Comparison of ENCODE assay signal across 8 cellular contexts in the genomic region with DNA sequence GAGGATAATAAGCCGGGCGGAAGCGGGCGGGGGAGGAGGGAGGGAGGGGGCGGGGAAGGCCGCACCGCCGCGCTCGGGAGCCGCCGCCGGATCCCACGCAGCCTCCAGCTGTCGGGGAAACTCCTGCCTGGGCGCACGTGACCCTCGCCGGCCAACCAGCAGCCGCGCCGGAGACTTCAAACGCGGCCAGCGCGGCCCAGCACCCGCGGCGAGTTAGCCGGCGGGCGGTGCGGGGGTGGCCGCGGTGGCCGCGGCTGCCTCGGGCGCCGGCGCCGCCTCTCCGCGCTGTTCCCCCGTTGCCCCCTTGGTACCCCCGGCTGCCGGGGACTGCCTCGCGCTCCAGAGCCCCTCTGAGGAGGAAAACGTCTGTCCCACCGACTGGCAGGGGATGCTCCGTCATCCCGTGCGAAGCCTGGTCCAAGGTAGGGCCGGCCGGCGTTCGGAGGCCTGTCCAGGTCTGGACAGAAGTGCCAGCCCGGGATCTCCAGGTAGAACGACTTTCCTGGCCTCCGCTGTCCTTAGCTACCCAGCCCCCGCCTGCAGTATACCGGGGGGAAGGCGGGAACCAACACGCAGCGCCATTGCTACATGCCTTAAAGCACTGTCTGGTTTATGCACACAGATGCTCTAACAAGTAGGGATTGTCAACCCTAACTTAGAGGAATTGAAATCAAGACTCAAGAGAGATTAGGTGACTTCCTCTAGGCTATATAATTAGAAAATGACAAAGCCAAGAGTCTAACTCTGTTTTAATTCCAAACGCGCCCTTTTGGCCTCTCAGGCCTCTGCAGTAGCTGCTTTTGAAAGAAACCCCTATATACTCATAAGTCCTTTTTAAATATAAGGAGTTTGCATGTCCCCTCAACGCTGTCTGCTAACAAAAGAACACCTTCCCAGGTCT. TPM values are rescaled to one million over a fixed set of nuclear protein-coding genes. Genes with fewer than 3 reads are reported as not detected.
DNase-seq lines count a peak whose midpoint lies in the region; ATAC-seq and TF ChIP-seq lines count a peak whose summit lies in the region.

A gene with protein sequence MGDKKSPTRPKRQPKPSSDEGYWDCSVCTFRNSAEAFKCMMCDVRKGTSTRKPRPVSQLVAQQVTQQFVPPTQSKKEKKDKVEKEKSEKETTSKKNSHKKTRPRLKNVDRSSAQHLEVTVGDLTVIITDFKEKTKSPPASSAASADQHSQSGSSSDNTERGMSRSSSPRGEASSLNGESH (minus strand): TSS at position 9 of the 901 bp plus-strand sequence. CDS start 68 bp downstream, outside the sequence.

- peaks cover 21% of the 10 kb centered on the region for H3K4me1 ChIP-seq in HUES6 (ENCODE audit: control insufficient read depth, insufficient read depth, low read length)
- H3K4me1 ChIP-seq in esophagus muscularis mucosa, result peaks cover 31 to 49% (median 41%) of the 10 kb centered on the region in 4 donors

- no peak for TF ChIP-seq POLR2A in esophagus muscularis mucosa (IDR thresholded peaks at IDR 0.05; ENCODE audit: low read depth)

- peak; percentile 77 for ATAC-seq in GM21423 (IDR thresholded peaks at IDR 0.05; ENCODE audit: unreplicated experiment)

- TF ChIP-seq CTCF in esophagus muscularis mucosa (IDR thresholded peaks at IDR 0.05), result no peak

- no peaks in the 10 kb centered on the region for H3K36me3 ChIP-seq in HUES6 (ENCODE audit: control insufficient read depth, insufficient read depth, low read length)
- peaks cover 0 to 5% (median 0%) of the 10 kb centered on the region in 4 donors for H3K36me3 ChIP-seq in esophagus muscularis mucosa

- H3K9ac ChIP-seq in HUES6 (ENCODE audit: low read length), result peak within 1 kb of the TSS; percentile 70

- intact Hi-C loops in esophagus muscularis mucosa (cut with DNase I), result loop anchor here (2.0 kb wide), 2 partner anchors 88 to 94 kb away; a partner anchor contains a TSS

- H3K4me3 ChIP-seq in HUES6 (ENCODE audit: low read depth, low read length), result peak within 1 kb of the TSS; percentile 68
- H3K4me3 ChIP-seq in esophagus muscularis mucosa, result peak within 1 kb of the TSS; percentile 87 to 94 (median 90)

- H3K27me3 ChIP-seq in HUES6 (ENCODE audit: control insufficient read depth, insufficient read depth, low read length) (peaks cover 85% of the 10 kb centered on the region), esophagus muscularis mucosa (no peaks in the 10 kb centered on the region)

- 10% methylated on average over 18 of the region's 69 CpGs for WGBS in esophagus muscularis mucosa

- no peak for TF ChIP-seq EP300 in esophagus muscularis mucosa (IDR thresholded peaks at IDR 0.05)

- H3K27ac ChIP-seq in HUES6 (ENCODE audit: low read depth, low read length) (no peak within 1 kb of the TSS), esophagus muscularis mucosa (replicated peaks in 1 of 4) (peak within 1 kb of the TSS; percentile 93 to 98 (median 96))

- DNase-seq in DMS 273 (lab: John Stamatoyannopoulos, UW; ENCODE audit: unreplicated experiment) (peak; percentile 91), esophagus muscularis mucosa (ENCODE audit: extremely low spot score) (peak; percentile 97), myocyte (ENCODE audit: low read depth) (peak; percentile 89)
- DNase-seq in activated T-cell treated with anti-CD3 and anti-CD28 coated beads, Interleukin-2, amount 50 U/mL, for 48 hours, result peak; percentile 85 to 91
- DNase-seq in stimulated activated CD8-positive, alpha-beta memory T cell treated with anti-CD3 and anti-CD28 coated beads, Interleukin-7, amount 100 ng/mL, for 4 hours (ENCODE audit: low read depth in 2 of 2), result peak; percentile 66 to 86

- H3K9me3 ChIP-seq in HUES6 (ENCODE audit: control insufficient read depth, insufficient read depth, low read depth, low read length), result no peaks in the 10 kb centered on the region
- no peaks in the 10 kb centered on the region for H3K9me3 ChIP-seq in esophagus muscularis mucosa

TF ChIP-seq in PFSK-1, 5 proteins besides CTCF, POLR2A, EP300 and RAD21:
- peak; percentile 14; the same call in 1 of the 2 replicates for TF ChIP-seq TAF1 (IDR thresholded peaks at IDR 0.05; ENCODE audit: borderline replicate concordance, insufficient read depth, low read length)
- TF ChIP-seq, protein P1, sequence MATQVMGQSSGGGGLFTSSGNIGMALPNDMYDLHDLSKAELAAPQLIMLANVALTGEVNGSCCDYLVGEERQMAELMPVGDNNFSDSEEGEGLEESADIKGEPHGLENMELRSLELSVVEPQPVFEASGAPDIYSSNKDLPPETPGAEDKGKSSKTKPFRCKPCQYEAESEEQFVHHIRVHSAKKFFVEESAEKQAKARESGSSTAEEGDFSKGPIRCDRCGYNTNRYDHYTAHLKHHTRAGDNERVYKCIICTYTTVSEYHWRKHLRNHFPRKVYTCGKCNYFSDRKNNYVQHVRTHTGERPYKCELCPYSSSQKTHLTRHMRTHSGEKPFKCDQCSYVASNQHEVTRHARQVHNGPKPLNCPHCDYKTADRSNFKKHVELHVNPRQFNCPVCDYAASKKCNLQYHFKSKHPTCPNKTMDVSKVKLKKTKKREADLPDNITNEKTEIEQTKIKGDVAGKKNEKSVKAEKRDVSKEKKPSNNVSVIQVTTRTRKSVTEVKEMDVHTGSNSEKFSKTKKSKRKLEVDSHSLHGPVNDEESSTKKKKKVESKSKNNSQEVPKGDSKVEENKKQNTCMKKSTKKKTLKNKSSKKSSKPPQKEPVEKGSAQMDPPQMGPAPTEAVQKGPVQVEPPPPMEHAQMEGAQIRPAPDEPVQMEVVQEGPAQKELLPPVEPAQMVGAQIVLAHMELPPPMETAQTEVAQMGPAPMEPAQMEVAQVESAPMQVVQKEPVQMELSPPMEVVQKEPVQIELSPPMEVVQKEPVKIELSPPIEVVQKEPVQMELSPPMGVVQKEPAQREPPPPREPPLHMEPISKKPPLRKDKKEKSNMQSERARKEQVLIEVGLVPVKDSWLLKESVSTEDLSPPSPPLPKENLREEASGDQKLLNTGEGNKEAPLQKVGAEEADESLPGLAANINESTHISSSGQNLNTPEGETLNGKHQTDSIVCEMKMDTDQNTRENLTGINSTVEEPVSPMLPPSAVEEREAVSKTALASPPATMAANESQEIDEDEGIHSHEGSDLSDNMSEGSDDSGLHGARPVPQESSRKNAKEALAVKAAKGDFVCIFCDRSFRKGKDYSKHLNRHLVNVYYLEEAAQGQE (IDR thresholded peaks at IDR 0.05; ENCODE audit: insufficient read depth in 1 of 2, low read depth in 2 of 2, low read length in 2 of 2), result no peak

RNA-seq across cellular contexts. Expression of the gene that starts here (rescaled TPM):
- polyA plus RNA-seq in PFSK-1 (2012; ENCODE audit: insufficient read length, low read depth), result 30.2 TPM
- total RNA-seq in esophagus muscularis mucosa, result 10 to 100 TPM; 16.8 to 30.3 (median 20.4) TPM
- 20.5 and 23.5 TPM in 2 replicates for total RNA-seq in myocyte
- 23.8 TPM for polyA plus RNA-seq in myocyte (2012)
